In genomic region chr1:58443986-58444603, GRCh38 we compare ENCODE assay signal across 20 cellular contexts.
DNase-seq lines count a peak whose midpoint lies in the region; ATAC-seq, FAIRE-seq and TF ChIP-seq lines count a peak whose summit lies in the region.
"Had no signal": no experiment of that assay in that cellular context is flagged by ENCODE, and none has a peak within 500 bp of the region (broad histone marks: within the 10 kb centered on the region; RNA-seq: fewer than 3 reads in every experiment).

No MANE protein-coding gene starts in this region.

- intact Hi-C loops in K562 (cut with micrococcal nuclease), result no loop called here
- intact Hi-C loops in mucosa of descending colon (cut with DNase I, micrococcal nuclease), result no loop called here

- H3K9me2 ChIP-seq in GM23248 (ENCODE audit: insufficient read depth), result no peaks in the 10 kb centered on the region

- H3K9ac ChIP-seq in GM23248 (no peak overlapping the region), K562 (ENCODE audit: insufficient read depth in 1 of 2, low read depth in 2 of 2, low read length in 2 of 2) (no peak overlapping the region)
- H3K9ac ChIP-seq: BLaER1 treated with 17β-estradiol and CSF1 and Interleukin-3, amounts not matched to agents 10 nM and 100 nM had no signal

- FAIRE-seq in K562 (lab: Jason Lieb, UNC), result no peak
- FAIRE-seq: RCC 7860 had no signal

- H3K4me1 ChIP-seq in GM23248 (ENCODE audit: insufficient read depth) (no peaks in the 10 kb centered on the region; the same call in 1 of the 2 replicates), K562 (replicated peaks in 1 of 2; ENCODE audit: control insufficient read depth in 2 of 2, insufficient read depth in 2 of 2, low read length in 2 of 2) (no peaks in the 10 kb centered on the region), mucosa of descending colon (ENCODE audit: low read depth) (no peaks in the 10 kb centered on the region)
- H3K4me1 ChIP-seq: BLaER1 treated with 17β-estradiol and CSF1 and Interleukin-3, amounts not matched to agents 10 nM and 100 nM had no signal

- no peak overlapping the region for H3K27ac ChIP-seq in GM23248
- no peak overlapping the region for H3K27ac ChIP-seq in K562 (ENCODE audit: extremely low read depth, low read depth, low read length)
- H3K27ac ChIP-seq: BLaER1 treated with 17β-estradiol and CSF1 and Interleukin-3, amounts not matched to agents 10 nM and 100 nM; HL-60 had no signal

- H3K4me2 ChIP-seq in GM23248 (ENCODE audit: unreplicated experiment), result no peak overlapping the region
- H3K4me2 ChIP-seq in K562 (ENCODE audit: insufficient read depth, low read length), result no peak overlapping the region
- H3K4me2 ChIP-seq: BLaER1 treated with 17β-estradiol and CSF1 and Interleukin-3, amounts not matched to agents 10 nM and 100 nM had no signal

- POLR2A ChIA-PET in K562 (lab: Yijun Ruan, JAX), result no interaction called here

- H3F3A ChIP-seq in GM23248 (ENCODE audit: insufficient read depth), result 0 out of 2 replicates have a peak, but pooled peaks cover 5% of the 10 kb centered on the region

- no peak overlapping the region for H3K4me3 ChIP-seq in GM23248
- H3K4me3 ChIP-seq in K562, result no peak overlapping the region
- H3K4me3 ChIP-seq in retinal pigment epithelial cell (ENCODE audit: low read length), result no peak overlapping the region
- no peak overlapping the region for H3K4me3 ChIP-seq in mucosa of descending colon
- H3K4me3 ChIP-seq: BLaER1 treated with 17β-estradiol and CSF1 and Interleukin-3, amounts not matched to agents 10 nM and 100 nM had no signal

- no peak for TF ChIP-seq RAD21 in K562 (CRISPR knock-in tag; conservative IDR thresholded peaks at IDR 0.05 in 1 of 2, IDR thresholded peaks at IDR 0.05 in 1 of 2)

- H3K27me3 ChIP-seq in GM23248 (replicated peaks; ENCODE audit: insufficient read depth) (no peaks in the 10 kb centered on the region), K562 (ENCODE audit: control insufficient read depth in 2 of 2, insufficient read depth in 2 of 2, low read length in 2 of 2) (peaks cover 2 to 18% of the 10 kb centered on the region in 2 experiments; a peak in 3 of 5 replicates)
- H3K27me3 ChIP-seq: BLaER1 treated with 17β-estradiol and CSF1 and Interleukin-3, amounts not matched to agents 10 nM and 100 nM had no signal

- H3K79me2 ChIP-seq in GM23248 (ENCODE audit: insufficient read depth), result no peaks in the 10 kb centered on the region
- no peaks in the 10 kb centered on the region for H3K79me2 ChIP-seq in K562 (ENCODE audit: control insufficient read depth, insufficient read depth, low read length)

- H3K36me3 ChIP-seq in GM23248 (ENCODE audit: low read depth) (no peaks in the 10 kb centered on the region), K562 (ENCODE audit: control insufficient read depth, insufficient read depth, low read length) (no peaks in the 10 kb centered on the region), mucosa of descending colon (ENCODE audit: low read depth) (no peaks in the 10 kb centered on the region)
- H3K36me3 ChIP-seq: BLaER1 treated with 17β-estradiol and CSF1 and Interleukin-3, amounts not matched to agents 10 nM and 100 nM had no signal

- H2AFZ ChIP-seq in GM23248, result no peak overlapping the region
- H2AFZ ChIP-seq in K562 (ENCODE audit: low read depth, low read length), result no peak overlapping the region

- no peak for TF ChIP-seq CTCF in K562 (IDR thresholded peaks at IDR 0.05 in 2 of 3, conservative IDR thresholded peaks at IDR 0.05 in 1 of 3; ENCODE audit: insufficient read depth in 2 of 3, low read depth in 1 of 3, low read length in 3 of 3)
- TF ChIP-seq CTCF in retinal pigment epithelial cell (conservative IDR thresholded peaks at IDR 0.05; ENCODE audit: low read depth, low read length), result no peak
- TF ChIP-seq CTCF in mucosa of descending colon (IDR thresholded peaks at IDR 0.05), result no peak

- no peak for ATAC-seq in K562
- no peak for ATAC-seq in HG03378 (IDR thresholded peaks at IDR 0.05; ENCODE audit: unreplicated experiment)
- ATAC-seq in mucosa of descending colon, result no peak
- ATAC-seq: CD8-positive, alpha-beta T cell; Right ventricle myocardium inferior; T-helper 17 cell had no signal

- H3K9me3 ChIP-seq in GM23248 (ENCODE audit: low read depth) (no peaks in the 10 kb centered on the region), K562 (replicated peaks; ENCODE audit: control insufficient read depth, insufficient read depth, low read depth, low read length) (no peaks in the 10 kb centered on the region), mucosa of descending colon (no peaks in the 10 kb centered on the region)
- H3K9me3 ChIP-seq: BLaER1 treated with 17β-estradiol and CSF1 and Interleukin-3, amounts not matched to agents 10 nM and 100 nM had no signal

- TF ChIP-seq POLR2A in K562 (conservative IDR thresholded peaks at IDR 0.05), result no peak

- DNase-seq in AG20443 (ENCODE audit: low spot score) (peak; percentile 49), GM23248 (peak; percentile 66), K562 (ENCODE audit: extremely low read depth in 1 of 4, low spot score in 3 of 4) (no peak), retinal pigment epithelial cell (ENCODE audit: low read depth) (peak; percentile 34), NCI-H1417 (lab: John Stamatoyannopoulos, UW) (no peak), mucosa of descending colon (no peak)
- DNase-seq: ACHN; Calu3; CD8-positive, alpha-beta T cell; H9; Kasumi-1; MM.1S; NCI-H1092; NCI-H2081; T-helper 17 cell had no signal

- 51 to 54% methylated on average over 3 of the region's 3 CpGs for WGBS in GM23248 (ENCODE audit: low coverage in 1 of 2, low lambda C conversion rate in 2 of 2, missing lambda C conversion rate in 2 of 2), 2 experiments
- WGBS in K562 (ENCODE audit: insufficient coverage, low coverage, missing lambda C conversion rate), result 5% methylated on average over 3 of the region's 3 CpGs

- in situ Hi-C loops in GM23248 (cut with MboI) (no loop called here), K562 (cut with MboI) (no loop called here)

- H3K9me1 ChIP-seq in K562 (ENCODE audit: control insufficient read depth, insufficient read depth, low read length), result no peaks in the 10 kb centered on the region

- no peak for TF ChIP-seq EP300 in K562 (IDR thresholded peaks at IDR 0.05; ENCODE audit: low read length)

- H4K20me1 ChIP-seq in GM23248 (ENCODE audit: insufficient read depth) (no peaks in the 10 kb centered on the region), K562 (replicated peaks; ENCODE audit: control insufficient read depth, insufficient read depth, low read length) (0 out of 2 replicates have a peak, but pooled peaks cover 3% of the 10 kb centered on the region)
- H4K20me1 ChIP-seq: BLaER1 treated with 17β-estradiol and CSF1 and Interleukin-3, amounts not matched to agents 10 nM and 100 nM had no signal

- no TSS peak for BruUV-seq in K562 (replicated peaks; lab: Mats Ljungman, UMichigan)

- CTCF ChIA-PET in K562 (lab: Yijun Ruan, JAX; ENCODE audit: low intra/inter-chr PET ratio), result no interaction called here

TF ChIP-seq in K562, 482 proteins besides CTCF, POLR2A, EP300 and RAD21 (continues in another document):
- no peak for TF ChIP-seq HDAC6 (IDR thresholded peaks at IDR 0.05; ENCODE audit: low read depth, low read length)
- TF ChIP-seq PPARD (CRISPR knock-in tag; IDR thresholded peaks at IDR 0.05), result no peak
- TF ChIP-seq BCOR (IDR thresholded peaks at IDR 0.05), result 0 out of 2 replicates have a peak, but pooled peaks have one; percentile 12
- no peak for TF ChIP-seq ZNF398 (CRISPR knock-in tag; IDR thresholded peaks at IDR 0.05)
- no peak for TF ChIP-seq ZFX (CRISPR knock-in tag; IDR thresholded peaks at IDR 0.05)
- TF ChIP-seq MED1 (CRISPR knock-in tag; IDR thresholded peaks at IDR 0.05; ENCODE audit: borderline replicate concordance), result no peak
- no peak for TF ChIP-seq MNT (conservative IDR thresholded peaks at IDR 0.05)
- 0 out of 2 replicates have a peak, but pooled peaks have one; percentile 27 for TF ChIP-seq MAFG (tag; conservative IDR thresholded peaks at IDR 0.05)
- TF ChIP-seq VEZF1 (CRISPR knock-in tag; IDR thresholded peaks at IDR 0.05), result no peak
- no peak for TF ChIP-seq RBM15 (IDR thresholded peaks at IDR 0.05; ENCODE audit: insufficient read depth, low read length)
- peak; percentile 50 for TF ChIP-seq ZNF316 (IDR thresholded peaks at IDR 0.05)
- no peak for TF ChIP-seq RFX5 (IDR thresholded peaks at IDR 0.05; ENCODE audit: low read depth, low read length)

Comparison
In these comparisons a context has a peak if more than half of its experiments do, and no peak if none do; other contexts are left out.
1. DNase-seq: peak in AG20443 (single experiment), GM23248 (single experiment) and retinal pigment epithelial cell (single experiment); none in K562 (0 of 4), NCI-H1417 (0 of 3) and mucosa of descending colon (0 of 3).